ENCODE assay signal across 8 cellular contexts in the genomic region with DNA sequence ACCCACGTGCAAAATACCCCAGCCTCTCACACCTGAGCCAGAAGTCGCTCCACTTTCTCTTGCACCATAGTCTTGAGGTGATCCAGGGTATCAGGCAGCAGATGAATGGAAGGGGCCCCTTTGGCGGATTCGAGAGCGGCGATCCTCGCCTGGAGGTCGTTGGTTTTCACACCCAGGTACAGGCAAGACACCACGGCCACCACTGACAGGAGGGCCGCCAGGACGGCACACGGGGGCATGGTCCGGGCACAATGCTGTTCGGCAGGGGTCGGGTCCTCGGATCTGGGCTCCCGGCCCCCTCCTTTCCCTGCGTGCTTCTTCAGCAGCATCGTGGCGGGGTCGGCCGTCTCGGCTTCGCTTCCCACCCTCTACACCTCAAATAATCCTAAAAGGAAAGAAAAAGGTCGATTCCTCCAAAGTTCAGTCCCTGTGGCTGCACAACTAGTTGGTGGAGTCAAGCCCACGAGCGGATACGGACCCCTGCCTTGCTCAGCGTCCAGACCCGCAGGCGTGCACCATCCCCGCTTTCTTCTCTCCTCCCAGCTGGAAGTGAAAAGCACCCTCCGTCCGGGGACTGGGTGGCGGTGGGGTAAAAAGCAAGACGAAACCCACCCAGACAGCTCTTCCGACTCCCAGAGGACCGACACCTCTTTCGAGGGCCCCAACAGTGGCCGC. TPM values are rescaled to one million over a fixed set of nuclear protein-coding genes. Genes with fewer than 3 reads are reported as not detected.
A peak's percentile ranks its signal among the peaks of the same experiment; 100 is the strongest.
DNase-seq lines count a peak whose midpoint lies in the region; ATAC-seq lines count a peak whose summit lies in the region.

No MANE protein-coding gene starts in this region.

- H3K9me3 ChIP-seq in HAP-1 (no peaks in the 10 kb centered on the region), right cardiac atrium (ENCODE audit: control insufficient read depth, low read length) (no peaks in the 10 kb centered on the region), skeletal muscle satellite cell (replicated peaks; ENCODE audit: low read length) (no peaks in the 10 kb centered on the region)

- peaks cover 16% of the 10 kb centered on the region for H3K4me1 Mint-ChIP-seq in activated T-cell treated with anti-CD3 and anti-CD28 coated beads, Interleukin-2, amount 50 U/mL, for 72 hours (ENCODE audit: low read depth)

- H3K4me3 Mint-ChIP-seq in activated T-cell treated with anti-CD3 and anti-CD28 coated beads, Interleukin-2, amount 50 U/mL, for 72 hours = peak overlapping the region; percentile 84 to 90

- H3K4me2 ChIP-seq in skeletal muscle satellite cell (ENCODE audit: low read length) = peak overlapping the region; percentile 90

- peaks cover 64% of the 10 kb centered on the region for H3K27me3 Mint-ChIP-seq in activated T-cell treated with anti-CD3 and anti-CD28 coated beads, Interleukin-2, amount 50 U/mL, for 72 hours (ENCODE audit: low read depth)

- intact Hi-C loops in right cardiac atrium (cut with DNase I) = no loop called here

- H3K4me3 ChIP-seq in HAP-1 (peak overlapping the region; percentile 55), right cardiac atrium (ENCODE audit: low read length) (peak overlapping the region; percentile 73), skeletal muscle satellite cell (ENCODE audit: low read length) (peak overlapping the region; percentile 74)

- WGBS in right cardiac atrium = 9% methylated on average over 40 of the region's 40 CpGs

- H3K36me3 ChIP-seq in HAP-1 (replicated peaks) (no peaks in the 10 kb centered on the region), skeletal muscle satellite cell (ENCODE audit: insufficient read depth, low read length) (no peaks in the 10 kb centered on the region)

- H3K27me3 ChIP-seq in HAP-1 (ENCODE audit: low read depth) (no peaks in the 10 kb centered on the region), right cardiac atrium (ENCODE audit: control insufficient read depth, insufficient read depth) (no peaks in the 10 kb centered on the region), skeletal muscle satellite cell (ENCODE audit: control insufficient read depth, insufficient read depth, low read length) (peaks cover 20% of the 10 kb centered on the region)

- H3K9me3 Mint-ChIP-seq in activated T-cell treated with anti-CD3 and anti-CD28 coated beads, Interleukin-2, amount 50 U/mL, for 72 hours = no peaks in the 10 kb centered on the region

- H3K27ac Mint-ChIP-seq in activated T-cell treated with anti-CD3 and anti-CD28 coated beads, Interleukin-2, amount 50 U/mL, for 72 hours = no peak overlapping the region

- DNase-seq in HAP-1 (ENCODE audit: low spot score in 2 of 2) (peak in 1 of 2 experiments; percentile 40), right cardiac atrium (peak; percentile 11 to 41 (median 33)), NCI-H510A (lab: John Stamatoyannopoulos, UW) (no peak), NCI-H2107 treated with DMSO at 0.1 percent for 48 hours (lab: John Stamatoyannopoulos, UW; ENCODE audit: unreplicated experiment) (no peak), H4 (ENCODE audit: low spot score) (no peak)
- DNase-seq in activated T-cell treated with anti-CD3 and anti-CD28 coated beads, Interleukin-2, amount 50 U/mL, for 72 hours = no peak
- DNase-seq in effector CD4-positive, alpha-beta T cell = no peak

- H3K9ac ChIP-seq in skeletal muscle satellite cell (ENCODE audit: low read depth, low read length) = peak overlapping the region; percentile 62

- peak; percentile 14 to 41 for ATAC-seq in activated T-cell treated with anti-CD3 and anti-CD28 coated beads, Interleukin-2, amount 50 U/mL, for 72 hours (replicated peaks in 1 of 2)
- peak; percentile 18 to 34 for ATAC-seq in right cardiac atrium

- peaks cover 2% of the 10 kb centered on the region in 2 donors for H3K36me3 Mint-ChIP-seq in activated T-cell treated with anti-CD3 and anti-CD28 coated beads, Interleukin-2, amount 50 U/mL, for 72 hours (ENCODE audit: insufficient read depth in 2 of 2)

- in situ Hi-C loops in HAP-1 (cut with MboI; ENCODE audit: low sequenced_read_pairs) = loop anchor here (25.0 kb wide), 1 partner anchor 465 kb away; no protein-coding TSS in a partner anchor

- H3K4me1 ChIP-seq in HAP-1 = peaks cover 10% of the 10 kb centered on the region
- peaks cover 3% of the 10 kb centered on the region for H3K4me1 ChIP-seq in right cardiac atrium (ENCODE audit: control insufficient read depth, insufficient read depth, low read length)
- peaks cover 8% of the 10 kb centered on the region for H3K4me1 ChIP-seq in skeletal muscle satellite cell (ENCODE audit: control insufficient read depth, insufficient read depth, low read length)

- H3K27ac ChIP-seq in right cardiac atrium (ENCODE audit: low read length) = no peak overlapping the region

RNA-seq across cellular contexts. Expression of gene COL25A1, which starts 0.6 kb away (rescaled TPM):
- total RNA-seq in activated T-cell treated with anti-CD3 and anti-CD28 coated beads, Interleukin-2, amount 50 U/mL, for 72 hours = under 1 TPM; 0.05 to 0.14 TPM
- total RNA-seq in right cardiac atrium = under 1 TPM; 0.22 to 0.77 (median 0.51) TPM
- polyA plus RNA-seq in right cardiac atrium = 0.29 TPM
- 0.51 TPM in 1 of 2 replicates, not detected in the other for total RNA-seq in skeletal muscle satellite cell (2012; rRNA removed)
- total RNA-seq in H4 (2014; rRNA removed; shearing (Covaris generic)) = 0.02 TPM in 1 of 2 replicates, not detected in the other

Comparison
In these comparisons a context has a peak if more than half of its experiments do, and no peak if none do; other contexts are left out.
1. DNase-seq: peak in right cardiac atrium (3 of 3); none in activated T-cell treated with anti-CD3 and anti-CD28 coated beads, Interleukin-2, amount 50 U/mL, for 72 hours (0 of 2), NCI-H510A (single experiment), NCI-H2107 treated with DMSO at 0.1 percent for 48 hours (single experiment), H4 (single experiment) and effector CD4-positive, alpha-beta T cell (single experiment).
2. Peak in every context shown above with its lines, with median percentiles within 50 percentile points of each other: H3K4me3 ChIP-seq.